Comparison of ENCODE assay signal across 16 cellular contexts in the genomic region with DNA sequence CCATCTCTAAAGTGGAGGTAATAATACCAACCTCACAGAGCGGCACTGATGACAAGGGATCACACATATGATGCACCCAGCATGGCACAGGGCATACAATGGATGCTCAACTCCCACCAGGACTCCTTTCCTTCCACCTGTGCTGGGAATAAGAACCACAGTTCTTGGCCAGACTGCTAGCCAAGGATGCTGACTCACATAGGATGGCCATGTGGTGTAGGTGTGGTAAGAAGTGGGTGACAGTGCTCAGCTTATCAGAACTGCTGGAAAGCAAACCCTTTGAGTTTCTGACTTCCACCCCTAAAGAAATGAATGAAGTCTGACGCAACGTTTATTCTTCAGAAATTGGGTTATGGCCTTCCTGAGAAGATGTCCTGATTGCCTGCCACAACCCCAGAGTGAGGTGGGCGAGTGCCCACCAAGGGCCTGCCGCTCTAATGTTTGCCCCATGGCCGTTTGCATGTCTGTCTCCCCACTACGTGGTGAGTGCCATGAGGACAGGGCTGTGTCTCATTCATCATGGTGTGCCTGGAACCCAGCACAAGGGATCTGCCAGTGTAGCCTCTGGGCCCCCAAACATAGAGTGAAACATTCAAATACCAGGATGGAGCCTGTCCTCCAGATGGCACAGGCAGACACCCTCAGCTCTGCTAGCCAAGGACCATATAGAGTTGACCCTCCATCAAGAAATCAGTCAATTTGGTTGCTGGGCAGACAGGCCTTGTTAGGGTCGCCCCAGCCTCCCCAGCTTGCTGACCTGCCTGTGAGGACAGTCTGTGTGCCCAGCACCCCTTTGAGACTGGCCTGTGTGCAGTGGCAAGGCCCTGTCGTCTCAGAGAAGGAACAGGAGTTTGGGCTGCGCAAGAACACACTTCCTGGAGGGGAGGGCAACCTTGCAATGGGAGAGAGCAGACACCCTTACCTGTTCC. TPM values are rescaled to one million over a fixed set of nuclear protein-coding genes. Genes with fewer than 3 reads are reported as not detected.
DNase-seq lines count a peak whose midpoint lies in the region; ATAC-seq and TF ChIP-seq lines count a peak whose summit lies in the region.
"Had no signal": no experiment of that assay in that cellular context is flagged by ENCODE, and none has a peak within 500 bp of the region (broad histone marks: within the 10 kb centered on the region; RNA-seq: fewer than 3 reads in every experiment).

No MANE protein-coding gene starts in this region.

- H3K9me3 ChIP-seq in mammary epithelial cell (replicated peaks; ENCODE audit: insufficient read depth, low read length) (no peaks in the 10 kb centered on the region), spleen (peaks cover 0 to 10% (median 0%) of the 10 kb centered on the region in 8 donors), aorta (ENCODE audit: control insufficient read depth, low read length) (peaks cover 1% of the 10 kb centered on the region)
- H3K9me3 ChIP-seq: Peyer's patch had no signal

- no peak for TF ChIP-seq POLR2A in spleen (IDR thresholded peaks at IDR 0.05)

- H3K27me3 ChIP-seq in mammary epithelial cell (ENCODE audit: insufficient read depth, low read length) (no peaks in the 10 kb centered on the region), spleen (replicated peaks in 1 of 7) (no peaks in the 10 kb centered on the region), aorta (ENCODE audit: control insufficient read depth in 1 of 2, insufficient read depth in 2 of 2, low read length in 1 of 2) (no peaks in the 10 kb centered on the region)
- H3K27me3 ChIP-seq: Peyer's patch had no signal

- in situ Hi-C loops in mammary epithelial cell (cut with MboI; ENCODE audit: low sequenced_read_pairs in 2 of 2): no loop called here

- no peaks in the 10 kb centered on the region for H4K20me1 ChIP-seq in mammary epithelial cell (ENCODE audit: insufficient read depth, low read length)

- H3K9ac ChIP-seq in mammary epithelial cell (ENCODE audit: insufficient read depth, low read length): no peak overlapping the region

- H3K36me3 ChIP-seq in mammary epithelial cell (ENCODE audit: insufficient read depth, low read length): no peaks in the 10 kb centered on the region
- H3K36me3 ChIP-seq in spleen: no peaks in the 10 kb centered on the region
- no peaks in the 10 kb centered on the region for H3K36me3 ChIP-seq in aorta (ENCODE audit: control insufficient read depth in 1 of 2, insufficient read depth in 2 of 2, low read length in 1 of 2)
- H3K36me3 ChIP-seq: Peyer's patch had no signal

- H3K27ac ChIP-seq in mammary epithelial cell (ENCODE audit: insufficient read depth, low read depth, low read length) (no peak overlapping the region), spleen (no peak overlapping the region), aorta (ENCODE audit: low read depth in 1 of 2, low read length in 2 of 2) (no peak overlapping the region)
- H3K27ac ChIP-seq: Peyer's patch had no signal

- no peak overlapping the region for H2AFZ ChIP-seq in mammary epithelial cell (ENCODE audit: low read depth, low read length)

- no TSS peak for BruUV-seq in mammary epithelial cell (replicated peaks; lab: Mats Ljungman, UMichigan)

- peak; percentile 1 for DNase-seq in LoVo (ENCODE audit: low spot score)
- DNase-seq in mammary epithelial cell: peak; percentile 52
- peak; percentile 18 for DNase-seq in inferior parietal cortex (ENCODE audit: extremely low spot score)
- peak; percentile 46 for DNase-seq in spleen
- DNase-seq in H4 (ENCODE audit: low spot score): no peak
- DNase-seq in OCI-M1 (lab: John Stamatoyannopoulos, UW): no peak
- no peak for DNase-seq in aorta
- DNase-seq: CD8-positive, alpha-beta T cell; DMS79 treated with DMSO at 0.1 percent for 48 hours; GF-D8; NCI-H146; NCI-H774; Peyer's patch; SHP77 treated with DMSO at 0.1 percent for 48 hours had no signal

- no peak overlapping the region for H3K4me3 ChIP-seq in mammary epithelial cell (replicated peaks in 1 of 3; ENCODE audit: insufficient read depth in 1 of 3, low read depth in 2 of 3, low read length in 3 of 3)
- H3K4me3 ChIP-seq in spleen: no peak overlapping the region
- H3K4me3 ChIP-seq in aorta (ENCODE audit: low read length in 2 of 2): no peak overlapping the region
- H3K4me3 ChIP-seq: Peyer's patch had no signal

- no peak for ATAC-seq in aorta (ENCODE audit: low FRiP score)
- ATAC-seq: CD8-positive, alpha-beta T cell; HCT116 had no signal

- 76% methylated on average over 10 of the region's 10 CpGs for WGBS in mammary epithelial cell (ENCODE audit: low coverage, missing lambda C conversion rate)
- 77 to 91% (median 79%) methylated on average over 8 to 10 of the region's 10 CpGs for WGBS in spleen, 5 donors
- WGBS in aorta, 2 donors: 82 to 84% methylated on average over 10 of the region's 10 CpGs

- intact Hi-C loops in mammary epithelial cell (cut with micrococcal nuclease): no loop called here
- intact Hi-C loops in spleen (cut with DNase I; ENCODE audit: low total_unique reads): no loop called here
- intact Hi-C loops in aorta (cut with DNase I): no loop called here

- no peak for TF ChIP-seq CTCF in mammary epithelial cell (conservative IDR thresholded peaks at IDR 0.05 in 1 of 2, IDR thresholded peaks at IDR 0.05 in 1 of 2; ENCODE audit: extremely low read depth in 1 of 2, insufficient read depth in 1 of 2, low read depth in 1 of 2, low read length in 2 of 2)
- TF ChIP-seq CTCF in spleen (IDR thresholded peaks at IDR 0.05 in 8 of 11, conservative IDR thresholded peaks at IDR 0.05 in 3 of 11): no peak

- H3K4me2 ChIP-seq in mammary epithelial cell (ENCODE audit: insufficient read depth, low read depth, low read length): no peak overlapping the region

- dilution Hi-C loops in mammary epithelial cell (cut with HindIII; ENCODE audit: low sequenced_read_pairs): no loop called here

- H3K4me1 ChIP-seq in mammary epithelial cell (ENCODE audit: insufficient read depth, low read length) (peaks cover 7% of the 10 kb centered on the region), spleen (no peaks in the 10 kb centered on the region), aorta (ENCODE audit: control insufficient read depth in 1 of 2, insufficient read depth in 2 of 2, low read length in 2 of 2) (no peaks in the 10 kb centered on the region)
- H3K4me1 ChIP-seq: Peyer's patch had no signal

- CTCF ChIA-PET in mammary epithelial cell (lab: Charles Lee; ENCODE audit: low non-redundant PET): no interaction called here

- no peaks in the 10 kb centered on the region for H3K79me2 ChIP-seq in mammary epithelial cell (ENCODE audit: insufficient read depth, low read length)

RNA-seq across cellular contexts. Expression of gene SLCO2A1, which starts 57.6 kb away (rescaled TPM):
- total RNA-seq in mammary epithelial cell: 1 to 10 TPM in 1 of 2 donors, under 1 TPM in 1; 0.38 to 2.2 TPM
- 0.83 TPM for polyA plus RNA-seq in mammary epithelial cell
- 0.52 TPM for polyA minus RNA-seq in mammary epithelial cell
- total RNA-seq in spleen: 100 to 1,000 TPM in 1 of 7 donors, 10 to 100 TPM in 6; 18.2 to 118 (median 46.4) TPM
- polyA plus RNA-seq in spleen: 1 to 10 TPM; 4.8 to 6.7 (median 5.4) TPM
- total RNA-seq in H4 (2014; rRNA removed; shearing (Covaris generic)): 0.02 and 0.06 TPM in 2 replicates
- total RNA-seq in aorta: 100 to 1,000 TPM in 1 of 2 donors, 10 to 100 TPM in 1; 96.8 to 101 TPM
- polyA plus RNA-seq in aorta: 1 to 10 TPM in 1 of 2 donors, under 1 TPM in 1; 0.25 to 2.8 TPM
- total RNA-seq: CD8-positive, alpha-beta T cell had no signal
- polyA plus RNA-seq: IgD-negative memory B cell had no signal

Comparison
In these comparisons a context has a peak if more than half of its experiments do, and no peak if none do; other contexts are left out.
1. DNase-seq: peak in LoVo (single experiment), mammary epithelial cell (single experiment), inferior parietal cortex (single experiment) and spleen (single experiment); none in H4 (single experiment), OCI-M1 (single experiment) and aorta (0 of 2).
2. RNA of gene SLCO2A1, which starts 57.6 kb away (total RNA-seq): 96.8 to 101 TPM in aorta and 18.2 to 118 TPM in spleen; 0.38 to 2.2 TPM in mammary epithelial cell and 0.02 to 0.06 TPM in H4; every median in the first group is over 4 times any median in the second.